In genomic region chr19:48965033-48965805, GRCh38 we compare ENCODE assay signal across 8 cellular contexts. TPM values are rescaled to one million over a fixed set of nuclear protein-coding genes. Genes with fewer than 3 reads are reported as not detected.
DNase-seq lines count a peak whose midpoint lies in the region; TF ChIP-seq lines count a peak whose summit lies in the region.

Gene FTL (plus strand): TSS chr19:48965309. CDS start chr19:48965508, 199 bp downstream.

- peak within 1 kb of the TSS; percentile 86 for H3K9ac ChIP-seq in SK-N-MC (ENCODE audit: insufficient read length)

- H3K27ac ChIP-seq in SK-N-MC (peak within 1 kb of the TSS; percentile 96), neutrophil (peak within 1 kb of the TSS; percentile 98)

- H3K36me3 ChIP-seq in SK-N-MC (ENCODE audit: insufficient read depth, low read length) = peaks cover 17% of the 10 kb centered on the region
- H3K36me3 ChIP-seq in neutrophil = peaks cover 38% of the 10 kb centered on the region

- peak within 1 kb of the TSS; percentile 100 for H3K4me3 Mint-ChIP-seq in activated naive CD4-positive, alpha-beta T cell treated with anti-CD3 and anti-CD28 coated beads for 36 hours

- H3K27me3 ChIP-seq in neutrophil = no peaks in the 10 kb centered on the region

- H3K27me3 Mint-ChIP-seq in activated naive CD4-positive, alpha-beta T cell treated with anti-CD3 and anti-CD28 coated beads for 36 hours (ENCODE audit: low read depth) = no peaks in the 10 kb centered on the region

- H3K4me3 ChIP-seq in SK-N-MC (peak within 1 kb of the TSS; percentile 98), neutrophil (ENCODE audit: low read depth in 1 of 2, low read length in 1 of 2) (peak within 1 kb of the TSS; percentile 89 to 100)

- POLR2A ChIA-PET in HEK293T (lab: Yijun Ruan, JAX) = interaction anchor here (1.0 to 2.1 kb wide), 8 partner anchors 11 to 155 kb away, joined by 3 to 7 read pairs (median 4); partner anchors contain the start of genes BAX, BCAT2, GYS1 and NUCB1

- CTCF ChIA-PET in HEK293T (lab: Yijun Ruan, JAX) = interaction anchor here (1.2 kb wide), 1 partner anchor 28 kb away, joined by 5 read pairs; the partner anchor contains the start of genes GYS1 and RUVBL2
- CTCF ChIA-PET in activated naive CD4-positive, alpha-beta T cell treated with anti-CD3 and anti-CD28 coated beads for 36 hours (lab: Charles Lee) = interaction anchor here (1.2 to 2.2 kb wide), 2 partner anchors 14 to 28 kb away, joined by 3 to 11 read pairs; partner anchors contain the start of genes GYS1 and RUVBL2

- peak; percentile 92 for DNase-seq in GF-D8 (lab: John Stamatoyannopoulos, UW)
- peak; percentile 92 for DNase-seq in HEK293T (ENCODE audit: extremely low spot score)
- DNase-seq in NAMALWA (ENCODE audit: low spot score) = peak; percentile 97
- DNase-seq in SK-N-MC (ENCODE audit: low read depth, low spot score) = no peak
- peak; percentile 93 for DNase-seq in activated naive CD4-positive, alpha-beta T cell treated with anti-CD3 and anti-CD28 coated beads for 36 hours
- peak; percentile 88 for DNase-seq in foreskin melanocyte

- TF ChIP-seq CTCF in neutrophil (IDR thresholded peaks at IDR 0.05) = no peak
- TF ChIP-seq CTCF in subcutaneous adipose tissue (IDR thresholded peaks at IDR 0.05; ENCODE audit: low read depth) = no peak

- peaks cover 56% of the 10 kb centered on the region for H3K4me1 Mint-ChIP-seq in activated naive CD4-positive, alpha-beta T cell treated with anti-CD3 and anti-CD28 coated beads for 36 hours (ENCODE audit: low read depth)

- H3K9me3 ChIP-seq in SK-N-MC (ENCODE audit: low read depth, low read length) (no peaks in the 10 kb centered on the region), neutrophil (no peaks in the 10 kb centered on the region)

- H3K9me3 Mint-ChIP-seq in activated naive CD4-positive, alpha-beta T cell treated with anti-CD3 and anti-CD28 coated beads for 36 hours = no peaks in the 10 kb centered on the region

- peaks cover 70 to 74% of the 10 kb centered on the region in 2 experiments for H3K4me1 ChIP-seq in neutrophil (ENCODE audit: control insufficient read depth in 1 of 2, insufficient read depth in 1 of 2, low read depth in 1 of 2, low read length in 1 of 2)

- peak within 1 kb of the TSS; percentile 97 for H3K27ac Mint-ChIP-seq in activated naive CD4-positive, alpha-beta T cell treated with anti-CD3 and anti-CD28 coated beads for 36 hours

- peaks cover 38% of the 10 kb centered on the region for H3K36me3 Mint-ChIP-seq in activated naive CD4-positive, alpha-beta T cell treated with anti-CD3 and anti-CD28 coated beads for 36 hours (ENCODE audit: low read depth)

- intact Hi-C loops in activated naive CD4-positive, alpha-beta T cell treated with anti-CD3 and anti-CD28 coated beads for 36 hours (cut with micrococcal nuclease) = loop anchor here (1.0 to 5.0 kb wide), 7 partner anchors 11 to 675 kb away; partner anchors contain the start of genes BAX, DHDH, GYS1 and NUCB1

TF ChIP-seq in HEK293T, 16 proteins besides CTCF, POLR2A, EP300 and RAD21:
- TF ChIP-seq PKNOX1 (IDR thresholded peaks at IDR 0.05) = no peak
- peak; percentile 50; the same call in 1 of the 2 replicates for TF ChIP-seq ELF4 (IDR thresholded peaks at IDR 0.05)

RNA-seq across cellular contexts. Expression of gene FTL, which starts in this region (rescaled TPM):
- 1,000 to 10,000 TPM; 1,093 to 1,120 TPM for total RNA-seq in activated naive CD4-positive, alpha-beta T cell treated with anti-CD3 and anti-CD28 coated beads for 36 hours
- over 10,000 TPM in 3 of 4 donors, 1,000 to 10,000 TPM in 1; 7,770 to 28,830 (median 13,714) TPM for total RNA-seq in subcutaneous adipose tissue

Comparison
In these comparisons a context has a peak if more than half of its experiments do, and no peak if none do; other contexts are left out.
1. RNA of gene FTL (total RNA-seq): 7,770 to 28,830 TPM in subcutaneous adipose tissue; 1,093 to 1,120 TPM in activated naive CD4-positive, alpha-beta T cell treated with anti-CD3 and anti-CD28 coated beads for 36 hours; every median in the first group is over 4 times any median in the second.